2 cellular contexts compared by ENCODE assay signal in genomic region chr3:12443781-12444522, GRCh38.
TF ChIP-seq lines count a peak whose summit lies in the region.

No MANE protein-coding gene starts in this region.

TF ChIP-seq in SK-N-SH, 30 proteins besides CTCF, POLR2A, EP300 and RAD21 (continued from another document):
- TF ChIP-seq, protein P1, sequence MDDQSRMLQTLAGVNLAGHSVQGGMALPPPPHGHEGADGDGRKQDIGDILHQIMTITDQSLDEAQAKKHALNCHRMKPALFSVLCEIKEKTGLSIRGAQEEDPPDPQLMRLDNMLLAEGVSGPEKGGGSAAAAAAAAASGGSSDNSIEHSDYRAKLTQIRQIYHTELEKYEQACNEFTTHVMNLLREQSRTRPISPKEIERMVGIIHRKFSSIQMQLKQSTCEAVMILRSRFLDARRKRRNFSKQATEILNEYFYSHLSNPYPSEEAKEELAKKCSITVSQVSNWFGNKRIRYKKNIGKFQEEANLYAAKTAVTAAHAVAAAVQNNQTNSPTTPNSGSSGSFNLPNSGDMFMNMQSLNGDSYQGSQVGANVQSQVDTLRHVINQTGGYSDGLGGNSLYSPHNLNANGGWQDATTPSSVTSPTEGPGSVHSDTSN (IDR thresholded peaks at IDR 0.05), result no peak
- TF ChIP-seq YY1 (IDR thresholded peaks at IDR 0.05; ENCODE audit: low read depth), result no peak

TF ChIP-seq in SK-N-SH treated with all-trans-retinoic acid at 6 μM for 48 hours, 23 proteins besides CTCF, POLR2A, EP300 and RAD21 (continued from another document):
- TF ChIP-seq TSHZ2 (CRISPR knock-in tag; IDR thresholded peaks at IDR 0.05), result no peak
- no peak for TF ChIP-seq TOX (CRISPR knock-in tag; IDR thresholded peaks at IDR 0.05; ENCODE audit: borderline replicate concordance)
- TF ChIP-seq RARB (CRISPR knock-in tag; IDR thresholded peaks at IDR 0.05), result no peak
- TF ChIP-seq CSRNP3 (CRISPR knock-in tag; IDR thresholded peaks at IDR 0.05), result no peak
- TF ChIP-seq TCF4 (CRISPR knock-in tag; IDR thresholded peaks at IDR 0.05; ENCODE audit: borderline replicate concordance), result no peak
- no peak for TF ChIP-seq CSDC2 (CRISPR knock-in tag; IDR thresholded peaks at IDR 0.05)
- TF ChIP-seq POU6F1 (CRISPR knock-in tag; IDR thresholded peaks at IDR 0.05; ENCODE audit: borderline replicate concordance, low read depth), result no peak
- TF ChIP-seq OSR1 (CRISPR knock-in tag; IDR thresholded peaks at IDR 0.05), result no peak
- no peak for TF ChIP-seq SNAI2 (CRISPR knock-in tag; IDR thresholded peaks at IDR 0.05)
- TF ChIP-seq GLIS3 (CRISPR knock-in tag; IDR thresholded peaks at IDR 0.05), result no peak
- no peak for TF ChIP-seq ARNTL (CRISPR knock-in tag; IDR thresholded peaks at IDR 0.05; ENCODE audit: borderline replicate concordance, low read depth)
